In genomic region chr2:119063146-119063545, GRCh38 we compare ENCODE assay signal across 16 cellular contexts.
DNase-seq lines count a peak whose midpoint lies in the region; ATAC-seq and TF ChIP-seq lines count a peak whose summit lies in the region.
"Had no signal": no experiment of that assay in that cellular context is flagged by ENCODE, and none has a peak within 500 bp of the region (broad histone marks: within the 10 kb centered on the region; RNA-seq: fewer than 3 reads in every experiment).

No MANE protein-coding gene starts in this region.

- in situ Hi-C loops in brain microvascular endothelial cell (cut with HindIII; ENCODE audit: low pct_ligation_motif_present, low sequenced_read_pairs) = no loop called here

- DNase-seq in NCI-H2196 (lab: John Stamatoyannopoulos, UW; ENCODE audit: unreplicated experiment) (peak; percentile 33), NCI-H2196 treated with DMSO at 0.1 percent for 48 hours (lab: John Stamatoyannopoulos, UW; ENCODE audit: unreplicated experiment) (no peak), HEK293T (ENCODE audit: extremely low spot score) (peak; percentile 1), lower lobe of right lung (no peak), colonic mucosa (no peak), MCF 10A (ENCODE audit: unreplicated experiment) (no peak), brain microvascular endothelial cell (no peak)
- DNase-seq: 8988T; Calu3; CD8-positive, alpha-beta T cell; DMS 273 treated with DMSO at 0.1 percent for 48 hours; DMS53; GDM1; GM23248 had no signal

- no peaks in the 10 kb centered on the region for H3K36me3 Mint-ChIP-seq in MCF 10A (ENCODE audit: insufficient read depth, unreplicated experiment)
- H3K36me3 Mint-ChIP-seq: CD8-positive, alpha-beta T cell had no signal

- no peaks in the 10 kb centered on the region for H3K9me3 ChIP-seq in lower lobe of right lung
- H3K9me3 ChIP-seq in colonic mucosa = no peaks in the 10 kb centered on the region
- H3K9me3 ChIP-seq: BLaER1, HAP-1 had no signal

- POLR2A ChIA-PET in HEK293T (lab: Yijun Ruan, JAX) (no interaction called here), MCF 10A (lab: Yijun Ruan, JAX) (no interaction called here)

- H3K4me3 Mint-ChIP-seq in MCF 10A (ENCODE audit: unreplicated experiment) = no peak overlapping the region
- H3K4me3 Mint-ChIP-seq: CD8-positive, alpha-beta T cell had no signal

- no TSS peak for BruUV-seq in MCF 10A (replicated peaks; lab: Mats Ljungman, UMichigan)

- H3K27ac ChIP-seq in lower lobe of right lung = no peak overlapping the region
- no peak overlapping the region for H3K27ac ChIP-seq in colonic mucosa
- no peak overlapping the region for H3K27ac ChIP-seq in brain microvascular endothelial cell
- H3K27ac ChIP-seq: BLaER1, GM23248 had no signal

- TF ChIP-seq CTCF in lower lobe of right lung (IDR thresholded peaks at IDR 0.05) (no peak), colonic mucosa (IDR thresholded peaks at IDR 0.05) (no peak), MCF 10A (IDR thresholded peaks at IDR 0.05; ENCODE audit: unreplicated experiment) (no peak), brain microvascular endothelial cell (IDR thresholded peaks at IDR 0.05; ENCODE audit: low read depth, low read length, missing control alignments) (no peak)

- no peaks in the 10 kb centered on the region for H3K4me1 ChIP-seq in lower lobe of right lung
- no peaks in the 10 kb centered on the region for H3K4me1 ChIP-seq in colonic mucosa
- H3K4me1 ChIP-seq: BLaER1, HAP-1 had no signal

- H3K4me1 Mint-ChIP-seq in MCF 10A (ENCODE audit: insufficient read depth, unreplicated experiment) = peaks cover 7% of the 10 kb centered on the region

- H3K27me3 ChIP-seq in lower lobe of right lung (ENCODE audit: low read depth) = no peaks in the 10 kb centered on the region
- H3K27me3 ChIP-seq in colonic mucosa = no peaks in the 10 kb centered on the region
- H3K27me3 ChIP-seq in brain microvascular endothelial cell (replicated peaks) = no peaks in the 10 kb centered on the region
- H3K27me3 ChIP-seq: BLaER1 had no signal

- H3K9me3 Mint-ChIP-seq in MCF 10A (ENCODE audit: unreplicated experiment) = no peaks in the 10 kb centered on the region
- H3K9me3 Mint-ChIP-seq: CD8-positive, alpha-beta T cell had no signal

- H3K36me3 ChIP-seq in lower lobe of right lung (no peaks in the 10 kb centered on the region), colonic mucosa (no peaks in the 10 kb centered on the region), brain microvascular endothelial cell (replicated peaks) (no peaks in the 10 kb centered on the region)
- H3K36me3 ChIP-seq: BLaER1, HAP-1 had no signal

- no peaks in the 10 kb centered on the region for H3K27me3 Mint-ChIP-seq in MCF 10A (ENCODE audit: insufficient read depth, unreplicated experiment)

- peak; percentile 41 to 59 for ATAC-seq in lower lobe of right lung
- ATAC-seq: CD8-positive, alpha-beta T cell had no signal

- H3K4me3 ChIP-seq in lower lobe of right lung (no peak overlapping the region), colonic mucosa (no peak overlapping the region), brain microvascular endothelial cell (ENCODE audit: low read depth, low read length) (no peak overlapping the region)
- H3K4me3 ChIP-seq: BLaER1, GM23248, HAP-1 had no signal

- intact Hi-C loops in lower lobe of right lung (cut with DNase I) (no loop called here), colonic mucosa (cut with DNase I) (no loop called here), MCF 10A (cut with micrococcal nuclease) (no loop called here)

- H3K27ac Mint-ChIP-seq in MCF 10A (ENCODE audit: low read depth, unreplicated experiment) = no peak overlapping the region
- H3K27ac Mint-ChIP-seq: CD8-positive, alpha-beta T cell had no signal

- H3K9ac ChIP-seq in colonic mucosa (ENCODE audit: low read depth in 2 of 2, low read length in 2 of 2) = no peak overlapping the region
- H3K9ac ChIP-seq: BLaER1, GM23248 had no signal

- CTCF ChIA-PET in HEK293T (lab: Yijun Ruan, JAX) (no interaction called here), MCF 10A (lab: Yijun Ruan, JAX) (interaction anchor here (0.5 kb wide), 1 partner anchor 229 kb away, joined by 3 read pairs; no protein-coding TSS in a partner anchor)

TF ChIP-seq in HEK293T, 16 proteins besides CTCF, POLR2A, EP300 and RAD21:
- TF ChIP-seq FOXA1 (IDR thresholded peaks at IDR 0.05) (no peak), NFRKB (IDR thresholded peaks at IDR 0.05) (no peak), SP1 (IDR thresholded peaks at IDR 0.05) (no peak), L3MBTL2 (conservative IDR thresholded peaks at IDR 0.05) (no peak), SUZ12 (IDR thresholded peaks at IDR 0.05) (no peak), FOXM1 (IDR thresholded peaks at IDR 0.05; ENCODE audit: borderline replicate concordance) (no peak), ARNT (IDR thresholded peaks at IDR 0.05) (no peak), CTBP1 (IDR thresholded peaks at IDR 0.05; ENCODE audit: borderline replicate concordance) (no peak), LEF1 (IDR thresholded peaks at IDR 0.05; ENCODE audit: borderline replicate concordance) (no peak), BHLHE40 (IDR thresholded peaks at IDR 0.05; ENCODE audit: borderline replicate concordance) (no peak), ELF4 (IDR thresholded peaks at IDR 0.05) (no peak), PKNOX1 (IDR thresholded peaks at IDR 0.05) (no peak), TARDBP (IDR thresholded peaks at IDR 0.05) (no peak), HDGF (IDR thresholded peaks at IDR 0.05; ENCODE audit: borderline replicate concordance) (no peak), ZNF384 (IDR thresholded peaks at IDR 0.05) (no peak), FOXK2 (IDR thresholded peaks at IDR 0.05) (no peak)

Comparison
In these comparisons a context has a peak if more than half of its experiments do, and no peak if none do; other contexts are left out.
1. DNase-seq: peak in NCI-H2196 (single experiment) and HEK293T (single experiment); none in NCI-H2196 treated with DMSO at 0.1 percent for 48 hours (single experiment), lower lobe of right lung (single experiment), colonic mucosa (single experiment), MCF 10A (single experiment) and brain microvascular endothelial cell (single experiment).